Comparison of ENCODE assay signal across 8 cellular contexts in the genomic region with DNA sequence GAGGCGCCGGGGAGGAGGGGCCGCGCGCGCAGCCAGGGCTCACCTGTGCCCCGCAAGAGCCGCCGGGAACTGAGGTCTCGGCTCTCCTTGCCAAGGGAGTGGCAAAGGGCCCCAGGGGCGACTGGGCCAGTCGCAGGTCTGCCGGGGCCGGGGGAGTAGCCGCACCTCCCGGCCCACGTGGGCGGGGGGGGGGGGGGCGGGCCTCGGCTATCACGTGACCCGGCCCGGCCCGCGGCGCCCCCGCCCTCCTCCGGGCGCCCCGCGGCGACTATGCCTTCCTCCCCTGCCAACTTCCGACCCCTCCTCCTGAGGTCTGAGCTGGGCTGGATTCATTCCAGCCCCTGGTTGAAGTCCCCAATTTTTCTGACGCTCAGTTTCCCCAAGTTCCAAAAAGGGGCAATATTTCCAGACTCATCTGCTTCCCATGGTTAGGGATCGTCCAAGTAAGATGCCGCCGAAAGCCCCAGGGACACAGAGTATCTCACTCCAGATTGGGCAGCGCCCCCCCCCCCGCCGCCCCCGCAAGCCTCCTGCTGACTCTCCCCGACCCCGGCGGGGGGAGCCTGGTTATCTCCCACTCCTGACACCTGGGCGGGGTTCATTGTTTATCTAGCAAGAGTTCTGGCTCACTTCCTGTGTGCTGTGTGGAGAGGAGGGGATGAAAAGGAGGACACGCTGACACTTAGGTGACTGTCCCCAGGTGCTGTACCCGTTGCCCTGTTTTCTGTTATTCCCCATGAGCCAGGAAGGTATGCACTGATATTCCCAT. TPM values are rescaled to one million over a fixed set of nuclear protein-coding genes. Genes with fewer than 3 reads are reported as not detected.
DNase-seq lines count a peak whose midpoint lies in the region; ATAC-seq and TF ChIP-seq lines count a peak whose summit lies in the region.

A gene with protein sequence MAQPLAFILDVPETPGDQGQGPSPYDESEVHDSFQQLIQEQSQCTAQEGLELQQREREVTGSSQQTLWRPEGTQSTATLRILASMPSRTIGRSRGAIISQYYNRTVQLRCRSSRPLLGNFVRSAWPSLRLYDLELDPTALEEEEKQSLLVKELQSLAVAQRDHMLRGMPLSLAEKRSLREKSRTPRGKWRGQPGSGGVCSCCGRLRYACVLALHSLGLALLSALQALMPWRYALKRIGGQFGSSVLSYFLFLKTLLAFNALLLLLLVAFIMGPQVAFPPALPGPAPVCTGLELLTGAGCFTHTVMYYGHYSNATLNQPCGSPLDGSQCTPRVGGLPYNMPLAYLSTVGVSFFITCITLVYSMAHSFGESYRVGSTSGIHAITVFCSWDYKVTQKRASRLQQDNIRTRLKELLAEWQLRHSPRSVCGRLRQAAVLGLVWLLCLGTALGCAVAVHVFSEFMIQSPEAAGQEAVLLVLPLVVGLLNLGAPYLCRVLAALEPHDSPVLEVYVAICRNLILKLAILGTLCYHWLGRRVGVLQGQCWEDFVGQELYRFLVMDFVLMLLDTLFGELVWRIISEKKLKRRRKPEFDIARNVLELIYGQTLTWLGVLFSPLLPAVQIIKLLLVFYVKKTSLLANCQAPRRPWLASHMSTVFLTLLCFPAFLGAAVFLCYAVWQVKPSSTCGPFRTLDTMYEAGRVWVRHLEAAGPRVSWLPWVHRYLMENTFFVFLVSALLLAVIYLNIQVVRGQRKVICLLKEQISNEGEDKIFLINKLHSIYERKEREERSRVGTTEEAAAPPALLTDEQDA (minus strand): TSS at position 140 of the 769 bp plus-strand sequence. CDS start 1,923 bp downstream, outside the sequence.

- no peaks in the 10 kb centered on the region for H3K9me3 Mint-ChIP-seq in activated naive CD8-positive, alpha-beta T cell (ENCODE audit: low read depth)

- peak in 3 of 4 donors; percentile 13 to 38 (median 18) for ATAC-seq in heart left ventricle
- ATAC-seq in HG02938 (IDR thresholded peaks at IDR 0.05; ENCODE audit: unreplicated experiment) = no peak
- no peak for ATAC-seq in HG03108 (IDR thresholded peaks at IDR 0.05; ENCODE audit: unreplicated experiment)

- 3 to 11% (median 5%) methylated on average over 22 to 46 of the region's 47 CpGs for WGBS in heart left ventricle, 4 donors

- intact Hi-C loops in heart left ventricle (cut with DNase I) = loop anchor here in 8 of 10 donors (5.0 kb wide), 3 partner anchors 44 to 124 kb away; no protein-coding TSS in a partner anchor

- TF ChIP-seq POLR2A in heart left ventricle (IDR thresholded peaks at IDR 0.05) = peak in 1 of 2 donors; percentile 53

- no peaks in the 10 kb centered on the region for H3K79me2 ChIP-seq in parathyroid adenoma

- H3K9me3 ChIP-seq in SK-N-MC (ENCODE audit: low read depth, low read length) (no peaks in the 10 kb centered on the region), heart left ventricle (no peaks in the 10 kb centered on the region), parathyroid adenoma (ENCODE audit: control insufficient read depth, low read length) (no peaks in the 10 kb centered on the region)

- H3K27me3 ChIP-seq in heart left ventricle (peaks cover 0 to 4% (median 0%) of the 10 kb centered on the region in 9 donors), parathyroid adenoma (ENCODE audit: control insufficient read depth, insufficient read depth, low read length) (no peaks in the 10 kb centered on the region)

- H3K36me3 Mint-ChIP-seq in activated naive CD8-positive, alpha-beta T cell = peaks cover 2% of the 10 kb centered on the region

- H3K4me2 ChIP-seq in parathyroid adenoma (ENCODE audit: low read length) = peak within 1 kb of the TSS; percentile 88

- H3K27ac Mint-ChIP-seq in activated naive CD8-positive, alpha-beta T cell = peak within 1 kb of the TSS; percentile 91

- H3K9ac ChIP-seq in SK-N-MC (ENCODE audit: insufficient read length) (peak within 1 kb of the TSS; percentile 64), parathyroid adenoma (no peak within 1 kb of the TSS)

- H3K4me3 ChIP-seq in SK-N-MC (peak within 1 kb of the TSS; percentile 94), heart left ventricle (peak within 1 kb of the TSS; percentile 71 to 98 (median 88)), parathyroid adenoma (ENCODE audit: low read depth, low read length) (peak within 1 kb of the TSS; percentile 74)

- H3K4me1 Mint-ChIP-seq in activated naive CD8-positive, alpha-beta T cell (ENCODE audit: low read depth) = peaks cover 49% of the 10 kb centered on the region

- H3K27me3 Mint-ChIP-seq in activated naive CD8-positive, alpha-beta T cell = no peaks in the 10 kb centered on the region

- DNase-seq in ELR (ENCODE audit: low read depth) (peak; percentile 42), HuH-7 (ENCODE audit: low spot score) (peak; percentile 93), SK-N-MC (ENCODE audit: low read depth, low spot score) (no peak), heart left ventricle (peak; percentile 62 to 78 (median 72))

- peak within 1 kb of the TSS; percentile 93 for H3K4me3 Mint-ChIP-seq in activated naive CD8-positive, alpha-beta T cell

- peaks cover 14 to 91% (median 63%) of the 10 kb centered on the region in 12 donors for H3K4me1 ChIP-seq in heart left ventricle
- H3K4me1 ChIP-seq in parathyroid adenoma = peaks cover 4% of the 10 kb centered on the region

- H2AFZ ChIP-seq in parathyroid adenoma = peak within 1 kb of the TSS; percentile 98

- H3K36me3 ChIP-seq in SK-N-MC (ENCODE audit: insufficient read depth, low read length) = no peaks in the 10 kb centered on the region
- H3K36me3 ChIP-seq in heart left ventricle = peaks cover 0 to 36% (median 5%) of the 10 kb centered on the region in 9 donors
- H3K36me3 ChIP-seq in parathyroid adenoma (ENCODE audit: control insufficient read depth, insufficient read depth, low read length) = no peaks in the 10 kb centered on the region

- H3K27ac ChIP-seq in SK-N-MC (no peak within 1 kb of the TSS), heart left ventricle (peak within 1 kb of the TSS; percentile 76 to 98 (median 94)), parathyroid adenoma (peak within 1 kb of the TSS; percentile 53)

- TF ChIP-seq CTCF in heart left ventricle (IDR thresholded peaks at IDR 0.05) (no peak), parathyroid adenoma (IDR thresholded peaks at IDR 0.05) (no peak)

RNA-seq across cellular contexts. Expression of the gene that starts here (rescaled TPM):
- 100 to 1,000 TPM in 1 of 9 donors, 10 to 100 TPM in 8; 41.5 to 139 (median 71.4) TPM for total RNA-seq in heart left ventricle
- polyA plus RNA-seq in heart left ventricle = 10 to 100 TPM; 31.2 to 50.1 TPM

Comparison
In these comparisons a context has a peak if more than half of its experiments do, and no peak if none do; other contexts are left out.
1. ATAC-seq: peak in heart left ventricle (3 of 4); none in HG02938 (single experiment) and HG03108 (single experiment).
2. Peak in every context shown above with its lines, with median percentiles within 50 percentile points of each other: H3K4me3 ChIP-seq.